Comparison of ENCODE assay signal across 2 cellular contexts in the genomic region with DNA sequence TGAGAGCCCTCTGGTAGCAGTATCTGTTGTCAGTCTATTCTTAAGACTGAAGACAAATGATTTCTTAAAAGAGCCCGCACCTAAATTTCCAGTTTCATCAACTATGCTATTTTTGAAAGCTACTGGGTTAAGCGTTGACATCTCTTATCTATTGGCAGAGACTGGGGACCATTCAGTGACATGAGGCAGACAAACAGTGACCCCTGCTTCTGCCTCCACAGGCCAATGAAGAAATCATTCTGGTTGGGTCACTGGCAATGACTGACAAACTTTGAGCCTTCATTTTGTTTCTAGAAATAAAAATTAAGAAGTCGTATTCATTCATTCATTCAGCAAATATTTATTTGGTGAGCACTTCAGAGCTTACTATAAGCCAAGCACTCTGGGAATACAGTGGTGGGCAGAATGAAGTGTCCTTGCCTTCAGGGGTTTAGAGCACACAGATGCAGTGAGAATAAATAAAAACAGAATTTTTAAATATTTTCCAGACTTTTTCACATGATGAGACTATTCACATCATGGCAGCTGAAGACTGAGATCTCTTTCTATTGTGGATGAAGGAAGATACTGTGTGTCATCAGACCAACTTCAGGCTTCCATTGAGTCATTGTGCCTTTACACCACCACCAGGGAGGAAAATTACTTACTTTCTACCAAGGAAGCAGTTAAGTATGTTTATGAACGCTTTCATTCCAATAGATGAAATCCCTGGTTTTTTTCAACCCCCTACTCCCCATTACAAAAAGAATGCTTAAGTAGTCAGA.
A peak's percentile ranks its signal among the peaks of the same experiment; 100 is the strongest.
TF ChIP-seq lines count a peak whose summit lies in the region.

No MANE protein-coding gene starts in this region.

TF ChIP-seq in endothelial cell of umbilical vein, 7 proteins besides CTCF, POLR2A, EP300 and RAD21:
- TF ChIP-seq MYC (IDR thresholded peaks at IDR 0.05; ENCODE audit: low read depth, low read length) (no peak), FOS (IDR thresholded peaks at IDR 0.05; ENCODE audit: borderline replicate concordance, insufficient read depth, low read length) (peak; percentile 21), POLR2AphosphoS5 (IDR thresholded peaks at IDR 0.05; ENCODE audit: insufficient read depth, low read depth, low read length) (no peak)

TF ChIP-seq in liver, 16 proteins besides CTCF, POLR2A, EP300 and RAD21 (continued from another document):
- TF ChIP-seq EGR1 (IDR thresholded peaks at IDR 0.05; ENCODE audit: low read depth in 2 of 2) (no peak), RXRA (IDR thresholded peaks at IDR 0.05) (peak; percentile 64 to 74), YY1 (IDR thresholded peaks at IDR 0.05) (peak; percentile 92), FOXA1 (IDR thresholded peaks at IDR 0.05) (no peak), SP1 (IDR thresholded peaks at IDR 0.05) (peak; percentile 55), NR2F2 (IDR thresholded peaks at IDR 0.05) (peak; percentile 83), HNF4G (IDR thresholded peaks at IDR 0.05) (no peak), HNF4A (conservative IDR thresholded peaks at IDR 0.05) (peak; percentile 71 to 75)
- TF ChIP-seq, protein P1, sequence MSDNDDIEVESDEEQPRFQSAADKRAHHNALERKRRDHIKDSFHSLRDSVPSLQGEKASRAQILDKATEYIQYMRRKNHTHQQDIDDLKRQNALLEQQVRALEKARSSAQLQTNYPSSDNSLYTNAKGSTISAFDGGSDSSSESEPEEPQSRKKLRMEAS (IDR thresholded peaks at IDR 0.05), result peak; percentile 43
- TF ChIP-seq, protein P2, sequence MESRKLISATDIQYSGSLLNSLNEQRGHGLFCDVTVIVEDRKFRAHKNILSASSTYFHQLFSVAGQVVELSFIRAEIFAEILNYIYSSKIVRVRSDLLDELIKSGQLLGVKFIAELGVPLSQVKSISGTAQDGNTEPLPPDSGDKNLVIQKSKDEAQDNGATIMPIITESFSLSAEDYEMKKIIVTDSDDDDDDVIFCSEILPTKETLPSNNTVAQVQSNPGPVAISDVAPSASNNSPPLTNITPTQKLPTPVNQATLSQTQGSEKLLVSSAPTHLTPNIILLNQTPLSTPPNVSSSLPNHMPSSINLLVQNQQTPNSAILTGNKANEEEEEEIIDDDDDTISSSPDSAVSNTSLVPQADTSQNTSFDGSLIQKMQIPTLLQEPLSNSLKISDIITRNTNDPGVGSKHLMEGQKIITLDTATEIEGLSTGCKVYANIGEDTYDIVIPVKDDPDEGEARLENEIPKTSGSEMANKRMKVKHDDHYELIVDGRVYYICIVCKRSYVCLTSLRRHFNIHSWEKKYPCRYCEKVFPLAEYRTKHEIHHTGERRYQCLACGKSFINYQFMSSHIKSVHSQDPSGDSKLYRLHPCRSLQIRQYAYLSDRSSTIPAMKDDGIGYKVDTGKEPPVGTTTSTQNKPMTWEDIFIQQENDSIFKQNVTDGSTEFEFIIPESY (IDR thresholded peaks at IDR 0.05), result no peak
